1 cellular context compared by ENCODE assay signal in the genomic region with DNA sequence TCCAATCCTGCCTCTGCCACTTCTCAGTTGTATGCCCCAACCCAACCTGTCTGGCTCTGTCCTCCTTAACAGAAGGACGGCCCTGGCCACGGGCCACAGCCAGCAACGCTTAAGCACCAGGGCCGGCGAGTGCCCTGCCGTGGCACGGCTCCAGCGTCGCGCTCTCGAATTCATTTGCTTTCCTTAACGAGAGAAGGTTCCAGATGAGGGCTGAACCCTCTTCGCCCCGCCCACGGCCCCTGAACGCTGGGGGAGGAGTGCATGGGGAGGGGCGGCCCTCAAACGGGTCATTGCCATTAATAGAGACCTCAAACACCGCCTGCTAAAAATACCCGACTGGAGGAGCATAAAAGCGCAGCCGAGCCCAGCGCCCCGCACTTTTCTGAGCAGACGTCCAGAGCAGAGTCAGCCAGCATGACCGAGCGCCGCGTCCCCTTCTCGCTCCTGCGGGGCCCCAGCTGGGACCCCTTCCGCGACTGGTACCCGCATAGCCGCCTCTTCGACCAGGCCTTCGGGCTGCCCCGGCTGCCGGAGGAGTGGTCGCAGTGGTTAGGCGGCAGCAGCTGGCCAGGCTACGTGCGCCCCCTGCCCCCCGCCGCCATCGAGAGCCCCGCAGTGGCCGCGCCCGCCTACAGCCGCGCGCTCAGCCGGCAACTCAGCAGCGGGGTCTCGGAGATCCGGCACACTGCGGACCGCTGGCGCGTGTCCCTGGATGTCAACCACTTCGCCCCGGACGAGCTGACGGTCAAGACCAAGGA.
TF ChIP-seq lines count a peak whose summit lies in the region.

Gene HSPB1 (plus strand): TSS at position 375 of the 758 bp plus-strand sequence. CDS start 40 bp downstream, at position 415.

TF ChIP-seq in HepG2, 621 proteins besides CTCF, POLR2A, EP300 and RAD21 (continued from another document):
- peak; percentile 62; the same call in 1 of the 2 replicates for TF ChIP-seq ZBTB25 (CRISPR knock-in tag; IDR thresholded peaks at IDR 0.05)
- TF ChIP-seq, protein P1, sequence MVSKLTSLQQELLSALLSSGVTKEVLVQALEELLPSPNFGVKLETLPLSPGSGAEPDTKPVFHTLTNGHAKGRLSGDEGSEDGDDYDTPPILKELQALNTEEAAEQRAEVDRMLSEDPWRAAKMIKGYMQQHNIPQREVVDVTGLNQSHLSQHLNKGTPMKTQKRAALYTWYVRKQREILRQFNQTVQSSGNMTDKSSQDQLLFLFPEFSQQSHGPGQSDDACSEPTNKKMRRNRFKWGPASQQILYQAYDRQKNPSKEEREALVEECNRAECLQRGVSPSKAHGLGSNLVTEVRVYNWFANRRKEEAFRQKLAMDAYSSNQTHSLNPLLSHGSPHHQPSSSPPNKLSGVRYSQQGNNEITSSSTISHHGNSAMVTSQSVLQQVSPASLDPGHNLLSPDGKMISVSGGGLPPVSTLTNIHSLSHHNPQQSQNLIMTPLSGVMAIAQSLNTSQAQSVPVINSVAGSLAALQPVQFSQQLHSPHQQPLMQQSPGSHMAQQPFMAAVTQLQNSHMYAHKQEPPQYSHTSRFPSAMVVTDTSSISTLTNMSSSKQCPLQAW (CRISPR knock-in tag; IDR thresholded peaks at IDR 0.05): peak; percentile 55; the same call in 1 of the 2 replicates
- no peak for TF ChIP-seq MXI1 (IDR thresholded peaks at IDR 0.05; ENCODE audit: borderline replicate concordance, low read depth, low read length)
- 0 out of 2 replicates have a peak, but pooled peaks have one; percentile 17 for TF ChIP-seq ZNF768 (CRISPR knock-in tag; IDR thresholded peaks at IDR 0.05)
- no peak for TF ChIP-seq RARG (CRISPR knock-in tag; IDR thresholded peaks at IDR 0.05; ENCODE audit: low read depth)
- TF ChIP-seq, protein P2, sequence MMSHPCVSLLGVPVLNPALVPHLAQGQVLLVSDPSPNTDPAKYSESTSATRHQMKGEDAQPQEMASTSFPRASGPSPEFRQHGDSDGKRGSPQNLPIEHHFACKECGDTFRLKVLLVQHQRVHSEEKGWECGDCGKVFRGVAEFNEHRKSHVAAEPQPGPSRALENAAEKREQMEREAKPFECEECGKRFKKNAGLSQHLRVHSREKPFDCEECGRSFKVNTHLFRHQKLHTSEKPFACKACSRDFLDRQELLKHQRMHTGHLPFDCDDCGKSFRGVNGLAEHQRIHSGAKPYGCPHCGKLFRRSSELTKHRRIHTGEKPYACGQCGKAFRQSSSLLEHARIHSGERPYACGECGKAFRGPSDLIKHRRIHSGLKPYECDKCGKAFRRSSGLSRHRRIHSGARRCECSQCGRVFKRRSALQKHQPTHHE (CRISPR knock-in tag; IDR thresholded peaks at IDR 0.05; ENCODE audit: borderline replicate concordance): peak; percentile 34; the same call in 1 of the 2 replicates
- TF ChIP-seq, protein P3, sequence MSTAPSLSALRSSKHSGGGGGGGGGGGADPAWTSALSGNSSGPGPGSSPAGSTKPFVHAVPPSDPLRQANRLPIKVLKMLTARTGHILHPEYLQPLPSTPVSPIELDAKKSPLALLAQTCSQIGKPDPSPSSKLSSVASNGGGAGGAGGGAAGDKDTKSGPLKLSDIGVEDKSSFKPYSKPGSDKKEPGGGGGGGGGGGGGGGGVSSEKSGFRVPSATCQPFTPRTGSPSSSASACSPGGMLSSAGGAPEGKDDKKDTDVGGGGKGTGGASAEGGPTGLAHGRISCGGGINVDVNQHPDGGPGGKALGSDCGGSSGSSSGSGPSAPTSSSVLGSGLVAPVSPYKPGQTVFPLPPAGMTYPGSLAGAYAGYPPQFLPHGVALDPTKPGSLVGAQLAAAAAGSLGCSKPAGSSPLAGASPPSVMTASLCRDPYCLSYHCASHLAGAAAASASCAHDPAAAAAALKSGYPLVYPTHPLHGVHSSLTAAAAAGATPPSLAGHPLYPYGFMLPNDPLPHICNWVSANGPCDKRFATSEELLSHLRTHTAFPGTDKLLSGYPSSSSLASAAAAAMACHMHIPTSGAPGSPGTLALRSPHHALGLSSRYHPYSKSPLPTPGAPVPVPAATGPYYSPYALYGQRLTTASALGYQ (CRISPR knock-in tag; IDR thresholded peaks at IDR 0.05): 0 out of 2 replicates have a peak, but pooled peaks have one; percentile 42
- peak; percentile 55 for TF ChIP-seq ZNF777 (CRISPR knock-in tag; IDR thresholded peaks at IDR 0.05)
- 0 out of 2 replicates have a peak, but pooled peaks have one; percentile 25 for TF ChIP-seq HOXD1 (CRISPR knock-in tag; IDR thresholded peaks at IDR 0.05)
- peak; percentile 28; the same call in 1 of the 2 replicates for TF ChIP-seq ARID2 (CRISPR knock-in tag; IDR thresholded peaks at IDR 0.05; ENCODE audit: borderline replicate concordance)
- peak; percentile 68 for TF ChIP-seq ZNF281 (CRISPR knock-in tag; IDR thresholded peaks at IDR 0.05; ENCODE audit: borderline replicate concordance)
- TF ChIP-seq GLI4 (CRISPR knock-in tag; IDR thresholded peaks at IDR 0.05; ENCODE audit: borderline replicate concordance): 0 out of 2 replicates have a peak, but pooled peaks have one; percentile 34
- TF ChIP-seq ZNF431 (CRISPR knock-in tag; IDR thresholded peaks at IDR 0.05; ENCODE audit: borderline replicate concordance, low read depth): 0 out of 2 replicates have a peak, but pooled peaks have one; percentile 33
- TF ChIP-seq ZMYM4 (CRISPR knock-in tag; IDR thresholded peaks at IDR 0.05): peak; percentile 42; the same call in 1 of the 2 replicates
- no peak for TF ChIP-seq FIP1L1 (IDR thresholded peaks at IDR 0.05; ENCODE audit: borderline replicate concordance, insufficient read depth, low read depth, low read length)
- no peak for TF ChIP-seq POLR2AphosphoS2 (IDR thresholded peaks at IDR 0.05; ENCODE audit: low read depth, low read length)
- TF ChIP-seq ZBTB7A (CRISPR knock-in tag; IDR thresholded peaks at IDR 0.05): peak; percentile 79; the same call in 1 of the 2 replicates
